In the genomic region with DNA sequence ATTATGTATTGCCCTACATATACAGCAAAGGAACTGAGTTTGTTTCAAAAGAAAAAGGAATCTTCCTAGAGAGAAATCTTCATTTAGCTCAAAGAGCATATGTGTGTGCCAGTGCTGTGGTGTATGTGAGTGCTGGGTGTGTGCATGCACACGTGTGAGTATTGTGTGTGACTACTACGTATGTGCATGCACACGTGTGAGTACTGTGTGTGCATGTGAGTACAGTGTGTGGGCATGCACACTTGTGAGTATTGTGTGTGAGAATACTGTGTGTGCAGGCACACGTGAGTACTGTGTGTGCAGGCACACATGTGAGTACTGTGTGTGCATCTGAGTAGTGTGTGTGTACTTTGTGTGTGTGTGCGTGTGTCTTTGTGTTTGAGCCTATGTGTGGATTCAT, we compare ENCODE assay signal across 1 cellular context.
TF ChIP-seq lines count a peak whose summit lies in the region.

No MANE protein-coding gene starts in this region.

TF ChIP-seq in HepG2, 621 proteins besides CTCF, POLR2A, EP300 and RAD21 (continued from another document):
- TF ChIP-seq, protein P1, sequence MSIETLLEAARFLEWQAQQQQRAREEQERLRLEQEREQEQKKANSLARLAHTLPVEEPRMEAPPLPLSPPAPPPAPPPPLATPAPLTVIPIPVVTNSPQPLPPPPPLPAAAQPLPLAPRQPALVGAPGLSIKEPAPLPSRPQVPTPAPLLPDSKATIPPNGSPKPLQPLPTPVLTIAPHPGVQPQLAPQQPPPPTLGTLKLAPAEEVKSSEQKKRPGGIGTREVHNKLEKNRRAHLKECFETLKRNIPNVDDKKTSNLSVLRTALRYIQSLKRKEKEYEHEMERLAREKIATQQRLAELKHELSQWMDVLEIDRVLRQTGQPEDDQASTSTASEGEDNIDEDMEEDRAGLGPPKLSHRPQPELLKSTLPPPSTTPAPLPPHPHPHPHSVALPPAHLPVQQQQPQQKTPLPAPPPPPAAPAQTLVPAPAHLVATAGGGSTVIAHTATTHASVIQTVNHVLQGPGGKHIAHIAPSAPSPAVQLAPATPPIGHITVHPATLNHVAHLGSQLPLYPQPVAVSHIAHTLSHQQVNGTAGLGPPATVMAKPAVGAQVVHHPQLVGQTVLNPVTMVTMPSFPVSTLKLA (IDR thresholded peaks at IDR 0.05): peak; percentile 96
TF ChIP-seq in HepG2: peak in this region for 1.
